ENCODE assay signal across 1 cellular context in genomic region chr12:29662737-29663323, GRCh38.
TF ChIP-seq lines count a peak whose summit lies in the region.

No MANE protein-coding gene starts in this region.

TF ChIP-seq in GM23338, 12 proteins besides CTCF, POLR2A, EP300 and RAD21 (continued from another document):
- TF ChIP-seq, protein P1, sequence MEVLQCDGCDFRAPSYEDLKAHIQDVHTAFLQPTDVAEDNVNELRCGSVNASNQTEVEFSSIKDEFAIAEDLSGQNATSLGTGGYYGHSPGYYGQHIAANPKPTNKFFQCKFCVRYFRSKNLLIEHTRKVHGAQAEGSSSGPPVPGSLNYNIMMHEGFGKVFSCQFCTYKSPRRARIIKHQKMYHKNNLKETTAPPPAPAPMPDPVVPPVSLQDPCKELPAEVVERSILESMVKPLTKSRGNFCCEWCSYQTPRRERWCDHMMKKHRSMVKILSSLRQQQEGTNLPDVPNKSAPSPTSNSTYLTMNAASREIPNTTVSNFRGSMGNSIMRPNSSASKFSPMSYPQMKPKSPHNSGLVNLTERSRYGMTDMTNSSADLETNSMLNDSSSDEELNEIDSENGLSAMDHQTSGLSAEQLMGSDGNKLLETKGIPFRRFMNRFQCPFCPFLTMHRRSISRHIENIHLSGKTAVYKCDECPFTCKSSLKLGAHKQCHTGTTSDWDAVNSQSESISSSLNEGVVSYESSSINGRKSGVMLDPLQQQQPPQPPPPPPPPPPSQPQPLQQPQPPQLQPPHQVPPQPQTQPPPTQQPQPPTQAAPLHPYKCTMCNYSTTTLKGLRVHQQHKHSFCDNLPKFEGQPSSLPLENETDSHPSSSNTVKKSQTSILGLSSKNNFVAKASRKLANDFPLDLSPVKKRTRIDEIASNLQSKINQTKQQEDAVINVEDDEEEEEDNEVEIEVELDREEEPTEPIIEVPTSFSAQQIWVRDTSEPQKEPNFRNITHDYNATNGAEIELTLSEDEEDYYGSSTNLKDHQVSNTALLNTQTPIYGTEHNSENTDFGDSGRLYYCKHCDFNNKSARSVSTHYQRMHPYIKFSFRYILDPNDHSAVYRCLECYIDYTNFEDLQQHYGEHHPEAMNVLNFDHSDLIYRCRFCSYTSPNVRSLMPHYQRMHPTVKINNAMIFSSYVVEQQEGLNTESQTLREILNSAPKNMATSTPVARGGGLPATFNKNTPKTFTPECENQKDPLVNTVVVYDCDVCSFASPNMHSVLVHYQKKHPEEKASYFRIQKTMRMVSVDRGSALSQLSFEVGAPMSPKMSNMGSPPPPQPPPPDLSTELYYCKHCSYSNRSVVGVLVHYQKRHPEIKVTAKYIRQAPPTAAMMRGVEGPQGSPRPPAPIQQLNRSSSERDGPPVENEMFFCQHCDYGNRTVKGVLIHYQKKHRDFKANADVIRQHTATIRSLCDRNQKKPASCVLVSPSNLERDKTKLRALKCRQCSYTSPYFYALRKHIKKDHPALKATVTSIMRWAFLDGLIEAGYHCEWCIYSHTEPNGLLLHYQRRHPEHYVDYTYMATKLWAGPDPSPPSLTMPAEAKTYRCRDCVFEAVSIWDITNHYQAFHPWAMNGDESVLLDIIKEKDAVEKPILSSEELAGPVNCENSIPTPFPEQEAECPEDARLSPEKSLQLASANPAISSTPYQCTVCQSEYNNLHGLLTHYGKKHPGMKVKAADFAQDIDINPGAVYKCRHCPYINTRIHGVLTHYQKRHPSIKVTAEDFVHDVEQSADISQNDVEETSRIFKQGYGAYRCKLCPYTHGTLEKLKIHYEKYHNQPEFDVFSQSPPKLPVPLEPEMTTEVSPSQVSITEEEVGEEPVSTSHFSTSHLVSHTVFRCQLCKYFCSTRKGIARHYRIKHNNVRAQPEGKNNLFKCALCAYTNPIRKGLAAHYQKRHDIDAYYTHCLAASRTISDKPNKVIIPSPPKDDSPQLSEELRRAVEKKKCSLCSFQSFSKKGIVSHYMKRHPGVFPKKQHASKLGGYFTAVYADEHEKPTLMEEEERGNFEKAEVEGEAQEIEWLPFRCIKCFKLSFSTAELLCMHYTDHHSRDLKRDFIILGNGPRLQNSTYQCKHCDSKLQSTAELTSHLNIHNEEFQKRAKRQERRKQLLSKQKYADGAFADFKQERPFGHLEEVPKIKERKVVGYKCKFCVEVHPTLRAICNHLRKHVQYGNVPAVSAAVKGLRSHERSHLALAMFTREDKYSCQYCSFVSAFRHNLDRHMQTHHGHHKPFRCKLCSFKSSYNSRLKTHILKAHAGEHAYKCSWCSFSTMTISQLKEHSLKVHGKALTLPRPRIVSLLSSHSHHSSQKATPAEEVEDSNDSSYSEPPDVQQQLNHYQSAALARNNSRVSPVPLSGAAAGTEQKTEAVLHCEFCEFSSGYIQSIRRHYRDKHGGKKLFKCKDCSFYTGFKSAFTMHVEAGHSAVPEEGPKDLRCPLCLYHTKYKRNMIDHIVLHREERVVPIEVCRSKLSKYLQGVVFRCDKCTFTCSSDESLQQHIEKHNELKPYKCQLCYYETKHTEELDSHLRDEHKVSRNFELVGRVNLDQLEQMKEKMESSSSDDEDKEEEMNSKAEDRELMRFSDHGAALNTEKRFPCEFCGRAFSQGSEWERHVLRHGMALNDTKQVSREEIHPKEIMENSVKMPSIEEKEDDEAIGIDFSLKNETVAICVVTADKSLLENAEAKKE (CRISPR knock-in tag; IDR thresholded peaks at IDR 0.05): no peak
- TF ChIP-seq ETS1 (IDR thresholded peaks at IDR 0.05) (no peak), EZH2phosphoT487 (IDR thresholded peaks at IDR 0.05; ENCODE audit: unreplicated experiment) (no peak), JUNB (IDR thresholded peaks at IDR 0.05; ENCODE audit: unreplicated experiment) (no peak), ZNF114 (CRISPR knock-in tag; IDR thresholded peaks at IDR 0.05) (no peak), EZH2 (IDR thresholded peaks at IDR 0.05; ENCODE audit: low read depth, unreplicated experiment) (no peak), STAT1 (IDR thresholded peaks at IDR 0.05; ENCODE audit: unreplicated experiment) (no peak), REST (IDR thresholded peaks at IDR 0.05; ENCODE audit: unreplicated experiment) (no peak), CREB1 (CRISPR knock-in tag; IDR thresholded peaks at IDR 0.05; ENCODE audit: low read depth) (no peak), NANOG (IDR thresholded peaks at IDR 0.05; ENCODE audit: borderline replicate concordance) (no peak)
